ENCODE assay signal across 8 cellular contexts in genomic region chr17:80891096-80892018, GRCh38.
DNase-seq lines count a peak whose midpoint lies in the region; ATAC-seq and TF ChIP-seq lines count a peak whose summit lies in the region.

No MANE protein-coding gene starts in this region.

- TF ChIP-seq CTCF in Panc1 (IDR thresholded peaks at IDR 0.05), result no peak

- CTCF ChIA-PET in Panc1 (lab: Charles Lee), result no interaction called here

- DNase-seq in GM04504 (ENCODE audit: low read depth) (peak; percentile 78), Panc1 (ENCODE audit: low read depth, low spot score) (peak; percentile 53), activated T-helper 1 cell treated with Interleukin-2 at 50 U/mL for 16 hours (ENCODE audit: low read depth) (peak; percentile 71), germinal center (ENCODE audit: low spot score) (peak; percentile 53), smooth muscle cell of the brain vasculature (ENCODE audit: low read depth, low spot score) (peak; percentile 50), NCI-H2171 (lab: John Stamatoyannopoulos, UW) (no peak), NCI-H2196 treated with DMSO at 0.1 percent for 48 hours (lab: John Stamatoyannopoulos, UW; ENCODE audit: unreplicated experiment) (no peak)

- H3K27me3 ChIP-seq in Panc1 (ENCODE audit: control insufficient read depth, insufficient read depth, low read length), result no peaks in the 10 kb centered on the region

- POLR2A ChIA-PET in Panc1 (lab: Charles Lee), result interaction anchor here (0.7 kb wide), 1 partner anchor 12 kb away, joined by 3 read pairs; no protein-coding TSS in a partner anchor

- no peaks in the 10 kb centered on the region for H3K9me3 ChIP-seq in Panc1 (ENCODE audit: control insufficient read depth, insufficient read depth, low read depth, low read length)

- peak overlapping the region; percentile 77 for H3K27ac ChIP-seq in Panc1 (ENCODE audit: low read length)

- ATAC-seq in HG02852 (IDR thresholded peaks at IDR 0.05; ENCODE audit: unreplicated experiment) (peak; percentile 53), Panc1 (peak; percentile 86)

- peaks cover 3% of the 10 kb centered on the region; the same call in 1 of the 2 replicates for H3K36me3 ChIP-seq in Panc1 (ENCODE audit: control insufficient read depth, insufficient read depth, low read length)

- in situ Hi-C loops in Panc1 (cut with HindIII; ENCODE audit: low pct_unique_long_range_greater_than_20kb, low sequenced_read_pairs), result no loop called here

- intact Hi-C loops in Panc1 (cut with micrococcal nuclease; ENCODE audit: unreplicated experiment), result no loop called here

- no TSS peak for BruUV-seq in Panc1 (replicated peaks; lab: Mats Ljungman, UMichigan)

- H3K4me1 ChIP-seq in Panc1 (ENCODE audit: control insufficient read depth, insufficient read depth, low read length), result peaks cover 22% of the 10 kb centered on the region

- H3K4me3 ChIP-seq in Panc1 (ENCODE audit: low read depth in 2 of 2, low read length in 2 of 2), result peak overlapping the region in 1 of 2 experiments; percentile 10; a peak in 1 of 4 replicates

Comparison
In these comparisons a context has a peak if more than half of its experiments do, and no peak if none do; other contexts are left out.
1. DNase-seq: peak in GM04504 (single experiment), Panc1 (single experiment), activated T-helper 1 cell treated with Interleukin-2 at 50 U/mL for 16 hours (single experiment), germinal center (single experiment) and smooth muscle cell of the brain vasculature (single experiment); none in NCI-H2171 (single experiment) and NCI-H2196 treated with DMSO at 0.1 percent for 48 hours (single experiment).